ENCODE assay signal across 8 cellular contexts in the genomic region with DNA sequence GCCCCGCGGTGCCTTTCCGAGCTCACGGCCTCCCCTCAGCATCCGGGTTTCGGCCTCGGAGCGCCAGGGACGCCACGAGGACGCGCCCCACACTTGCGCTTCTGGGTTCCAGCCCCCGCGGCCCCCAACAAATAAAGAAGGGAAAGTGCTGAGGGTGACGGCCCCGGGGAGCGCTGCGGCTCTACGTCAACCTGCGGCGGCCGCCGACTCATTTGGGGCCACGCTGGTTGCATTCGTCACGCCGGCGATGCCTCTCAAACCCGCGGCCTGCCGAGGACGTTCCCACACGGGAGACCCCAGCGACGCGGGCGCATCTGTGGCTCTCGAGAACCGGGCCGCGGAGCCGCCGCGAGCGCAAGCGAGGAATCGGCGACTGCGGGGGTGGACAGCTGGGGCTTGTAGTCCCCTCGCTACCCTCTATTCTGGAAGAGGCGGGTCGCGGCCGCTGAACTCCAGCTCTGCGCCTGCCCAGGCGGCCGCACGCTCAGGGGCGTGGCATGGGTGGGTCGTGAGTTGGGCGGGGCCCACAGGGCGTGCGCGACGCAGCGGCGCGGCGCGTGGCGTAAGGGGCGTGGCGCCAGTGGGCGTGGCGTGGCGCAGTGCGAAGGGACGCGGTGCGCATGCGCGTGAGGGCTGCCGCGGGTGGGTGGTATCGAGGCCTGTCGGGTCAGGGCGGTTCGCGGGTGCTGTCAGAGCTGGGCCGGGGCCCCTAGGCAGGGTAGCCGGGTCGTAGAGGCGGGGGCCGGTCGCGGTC. TPM values are rescaled to one million over a fixed set of nuclear protein-coding genes. Genes with fewer than 3 reads are reported as not detected.
DNase-seq lines count a peak whose midpoint lies in the region; ATAC-seq and TF ChIP-seq lines count a peak whose summit lies in the region.

A gene with protein sequence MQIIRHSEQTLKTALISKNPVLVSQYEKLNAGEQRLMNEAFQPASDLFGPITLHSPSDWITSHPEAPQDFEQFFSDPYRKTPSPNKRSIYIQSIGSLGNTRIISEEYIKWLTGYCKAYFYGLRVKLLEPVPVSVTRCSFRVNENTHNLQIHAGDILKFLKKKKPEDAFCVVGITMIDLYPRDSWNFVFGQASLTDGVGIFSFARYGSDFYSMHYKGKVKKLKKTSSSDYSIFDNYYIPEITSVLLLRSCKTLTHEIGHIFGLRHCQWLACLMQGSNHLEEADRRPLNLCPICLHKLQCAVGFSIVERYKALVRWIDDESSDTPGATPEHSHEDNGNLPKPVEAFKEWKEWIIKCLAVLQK (plus strand): TSS at position 599 of the 754 bp plus-strand sequence. CDS start 2,145 bp downstream, outside the sequence.

- H3K36me3 Mint-ChIP-seq in T-helper 1 cell treated with Interleukin-12 subunit alpha and Interleukin-12 subunit beta and Interleukin-4 antibody, amounts not matched to agents 30 μg/mL and 1 μg/mL, for 36 hours (ENCODE audit: low read depth), result peaks cover 28% of the 10 kb centered on the region
- no peaks in the 10 kb centered on the region for H3K36me3 Mint-ChIP-seq in progenitor cell of endocrine pancreas (ENCODE audit: insufficient read depth)

- peak; percentile 84 for DNase-seq in NCI-H1694 treated with DMSO at 0.1 percent for 48 hours (lab: John Stamatoyannopoulos, UW)
- peak; percentile 85 for DNase-seq in amniotic stem cell (lab: John Stamatoyannopoulos, UW)
- DNase-seq in left cardiac atrium, result peak; percentile 95
- peak; percentile 95 for DNase-seq in progenitor cell of endocrine pancreas (ENCODE audit: low spot score, unreplicated experiment)
- peak; percentile 98 for DNase-seq in upper lobe of right lung

- H3K9me3 ChIP-seq in upper lobe of right lung, result no peaks in the 10 kb centered on the region

- ATAC-seq in GM18498 (IDR thresholded peaks at IDR 0.05; ENCODE audit: unreplicated experiment), result peak; percentile 89
- peak; percentile 85 for ATAC-seq in HG02938 (IDR thresholded peaks at IDR 0.05; ENCODE audit: unreplicated experiment)
- peak; percentile 99 for ATAC-seq in left cardiac atrium
- ATAC-seq in upper lobe of right lung, result peak; percentile 99

- H3K27ac Mint-ChIP-seq in T-helper 1 cell treated with Interleukin-12 subunit alpha and Interleukin-12 subunit beta and Interleukin-4 antibody, amounts not matched to agents 30 μg/mL and 1 μg/mL, for 36 hours, result peak within 1 kb of the TSS; percentile 94
- peak within 1 kb of the TSS; percentile 96 for H3K27ac Mint-ChIP-seq in progenitor cell of endocrine pancreas

- H3K4me3 ChIP-seq in upper lobe of right lung, result peak within 1 kb of the TSS; percentile 88

- TF ChIP-seq CTCF in progenitor cell of endocrine pancreas (IDR thresholded peaks at IDR 0.05; ENCODE audit: unreplicated experiment), result peak; percentile 10
- no peak for TF ChIP-seq CTCF in upper lobe of right lung (IDR thresholded peaks at IDR 0.05)

- H3K4me1 Mint-ChIP-seq in T-helper 1 cell treated with Interleukin-12 subunit alpha and Interleukin-12 subunit beta and Interleukin-4 antibody, amounts not matched to agents 30 μg/mL and 1 μg/mL, for 36 hours (ENCODE audit: low read depth), result peaks cover 37% of the 10 kb centered on the region
- H3K4me1 Mint-ChIP-seq in progenitor cell of endocrine pancreas (ENCODE audit: low read depth), result peaks cover 5% of the 10 kb centered on the region

- H3K36me3 ChIP-seq in upper lobe of right lung, result peaks cover 15% of the 10 kb centered on the region

- H3K4me1 ChIP-seq in upper lobe of right lung, result peaks cover 14% of the 10 kb centered on the region

- H3K4me3 Mint-ChIP-seq in T-helper 1 cell treated with Interleukin-12 subunit alpha and Interleukin-12 subunit beta and Interleukin-4 antibody, amounts not matched to agents 30 μg/mL and 1 μg/mL, for 36 hours, result peak within 1 kb of the TSS; percentile 89
- H3K4me3 Mint-ChIP-seq in progenitor cell of endocrine pancreas (ENCODE audit: low read depth), result peak within 1 kb of the TSS; percentile 94

- intact Hi-C loops in left cardiac atrium (cut with DNase I), result loop anchor here in 1 of 2 donors (5.0 kb wide), 1 partner anchor 40 kb away; no protein-coding TSS in a partner anchor
- intact Hi-C loops in upper lobe of right lung (cut with DNase I), result no loop called here

- no peaks in the 10 kb centered on the region for H3K27me3 ChIP-seq in upper lobe of right lung

- no peaks in the 10 kb centered on the region for H3K9me3 Mint-ChIP-seq in T-helper 1 cell treated with Interleukin-12 subunit alpha and Interleukin-12 subunit beta and Interleukin-4 antibody, amounts not matched to agents 30 μg/mL and 1 μg/mL, for 36 hours
- H3K9me3 Mint-ChIP-seq in progenitor cell of endocrine pancreas (ENCODE audit: low read depth), result no peaks in the 10 kb centered on the region

- H3K27ac ChIP-seq in upper lobe of right lung, result peak within 1 kb of the TSS; percentile 98

- no peaks in the 10 kb centered on the region for H3K27me3 Mint-ChIP-seq in T-helper 1 cell treated with Interleukin-12 subunit alpha and Interleukin-12 subunit beta and Interleukin-4 antibody, amounts not matched to agents 30 μg/mL and 1 μg/mL, for 36 hours (ENCODE audit: low read depth)
- H3K27me3 Mint-ChIP-seq in progenitor cell of endocrine pancreas, result no peaks in the 10 kb centered on the region

RNA-seq across cellular contexts. Expression of the gene that starts here (rescaled TPM):
- total RNA-seq in left cardiac atrium (10 to 100 TPM; 71.1 to 77.5 TPM), progenitor cell of endocrine pancreas (58.3 and 61.4 TPM in 2 replicates), upper lobe of right lung (50.5 TPM)

Comparison
In these comparisons a context has a peak if more than half of its experiments do, and no peak if none do; other contexts are left out.
1. Peak in every context shown above with its lines: DNase-seq, ATAC-seq, H3K4me3 ChIP-seq and H3K27ac ChIP-seq.